Comparison of ENCODE assay signal across 8 cellular contexts in genomic region chr11:86067230-86068137, GRCh38. TPM values are rescaled to one million over a fixed set of nuclear protein-coding genes. Genes with fewer than 3 reads are reported as not detected.
A peak's percentile ranks its signal among the peaks of the same experiment; 100 is the strongest.
DNase-seq lines count a peak whose midpoint lies in the region; ATAC-seq and TF ChIP-seq lines count a peak whose summit lies in the region.

No MANE protein-coding gene starts in this region.

- no peak overlapping the region for H2AFZ ChIP-seq in OCI-LY7 (ENCODE audit: low read length)

- POLR2A ChIA-PET in OCI-LY7 (lab: Charles Lee), result interaction anchor here (0.6 to 2.0 kb wide), 12 partner anchors 9 to 137 kb away, joined by 3 to 8 read pairs (median 4); no protein-coding TSS in a partner anchor

- H3K79me2 ChIP-seq in OCI-LY7 (ENCODE audit: insufficient read depth, low read depth, low read length), result peaks cover 61% of the 10 kb centered on the region

- H3K27ac Mint-ChIP-seq in activated T-cell treated with anti-CD3 and anti-CD28 coated beads, Interleukin-2, amount 50 U/mL, for 24 hours, result peak overlapping the region; percentile 97

- no peaks in the 10 kb centered on the region for H3K9me2 ChIP-seq in OCI-LY7 (ENCODE audit: insufficient read depth, low read length)

- H3K4me2 ChIP-seq in OCI-LY7 (ENCODE audit: low read length), result peak overlapping the region; percentile 99

- TSS peak; percentile 56 for BruUV-seq in OCI-LY7 (replicated peaks; lab: Mats Ljungman, UMichigan)

- H3K36me3 Mint-ChIP-seq in activated T-cell treated with anti-CD3 and anti-CD28 coated beads, Interleukin-2, amount 50 U/mL, for 24 hours (ENCODE audit: low read depth), result peaks cover 55% of the 10 kb centered on the region

- no peaks in the 10 kb centered on the region for H3K9me3 Mint-ChIP-seq in activated T-cell treated with anti-CD3 and anti-CD28 coated beads, Interleukin-2, amount 50 U/mL, for 24 hours

- H3K9me3 ChIP-seq in OCI-LY7 (ENCODE audit: low read length) (no peaks in the 10 kb centered on the region), mononuclear cell (ENCODE audit: low read depth, low read length) (no peaks in the 10 kb centered on the region)

- CTCF ChIA-PET in OCI-LY7 (lab: Charles Lee; ENCODE audit: unreplicated experiment), result interaction anchor here (0.6 to 1.3 kb wide), 3 partner anchors 26 to 126 kb away, joined by 3 to 6 read pairs (median 3); no protein-coding TSS in a partner anchor

- peaks cover 42% of the 10 kb centered on the region for H3K4me1 Mint-ChIP-seq in activated T-cell treated with anti-CD3 and anti-CD28 coated beads, Interleukin-2, amount 50 U/mL, for 24 hours (ENCODE audit: low read depth)

- no peak for DNase-seq in activated T-cell treated with anti-CD3 and anti-CD28 coated beads, Interleukin-2, amount 50 U/mL, for 24 hours
- DNase-seq in activated T-cell treated with anti-CD3 and anti-CD28 coated beads, Interleukin-2, amount 50 U/mL, for 1 hour, result no peak
- DNase-seq in OCI-LY7 (ENCODE audit: low spot score), result peak; percentile 28
- DNase-seq in ecto neural progenitor cell (ENCODE audit: low spot score), result no peak
- no peak for DNase-seq in stimulated activated CD4-positive, alpha-beta T cell treated with anti-CD3 and anti-CD28 coated beads, Interleukin-2, amount 100 ng/mL, for 24 hours

- no peaks in the 10 kb centered on the region for H3K27me3 ChIP-seq in mononuclear cell (ENCODE audit: insufficient read depth, low read length)

- H3K4me3 Mint-ChIP-seq in activated T-cell treated with anti-CD3 and anti-CD28 coated beads, Interleukin-2, amount 50 U/mL, for 24 hours, result peak overlapping the region; percentile 95

- no peak for ATAC-seq in GM18909 (IDR thresholded peaks at IDR 0.05; ENCODE audit: poor library complexity, unreplicated experiment)

- no peaks in the 10 kb centered on the region for H3K27me3 Mint-ChIP-seq in activated T-cell treated with anti-CD3 and anti-CD28 coated beads, Interleukin-2, amount 50 U/mL, for 24 hours

- peak overlapping the region; percentile 51 for H3K27ac ChIP-seq in OCI-LY7 (ENCODE audit: low read depth, low read length, poor library complexity, severe bottlenecking)
- H3K27ac ChIP-seq in cingulate gyrus (ENCODE audit: low read depth, low read length), result peak overlapping the region; percentile 88

- intact Hi-C loops in OCI-LY7 (cut with micrococcal nuclease; ENCODE audit: unreplicated experiment), result loop anchor here (2.0 to 10.0 kb wide), 5 partner anchors 125 to 1520 kb away; partner anchors contain the start of genes DLG2, TMEM126A and TMEM126B

- peaks cover 46% of the 10 kb centered on the region for H4K20me1 ChIP-seq in OCI-LY7 (ENCODE audit: insufficient read depth, low read length)

- no peak for TF ChIP-seq CTCF in OCI-LY7 (conservative IDR thresholded peaks at IDR 0.05; ENCODE audit: low read length)

- H3K4me3 ChIP-seq in OCI-LY7 (ENCODE audit: low read depth, low read length, poor library complexity, severe bottlenecking), result peak overlapping the region; percentile 82
- peak overlapping the region; percentile 71 for H3K4me3 ChIP-seq in mononuclear cell (ENCODE audit: low read length)

- H3K4me1 ChIP-seq in OCI-LY7 (ENCODE audit: insufficient read depth, low read length, poor library complexity, severe bottlenecking) (peaks cover 52% of the 10 kb centered on the region), mononuclear cell (ENCODE audit: insufficient read depth, low read length) (peaks cover 29% of the 10 kb centered on the region)

- no peaks in the 10 kb centered on the region for H3K36me3 ChIP-seq in OCI-LY7 (ENCODE audit: insufficient read depth, low read length)

RNA-seq across cellular contexts. Expression of gene PICALM, which starts 1.4 kb away (rescaled TPM):
- 77.9 and 84.3 TPM in 2 replicates for total RNA-seq in OCI-LY7 (2014; rRNA removed; shearing (Covaris generic))
- 108 and 110 TPM in 2 replicates for total RNA-seq in OCI-LY7 (2022)
- 416 TPM for total RNA-seq in mononuclear cell
